9 cellular contexts compared by ENCODE assay signal in the genomic region with DNA sequence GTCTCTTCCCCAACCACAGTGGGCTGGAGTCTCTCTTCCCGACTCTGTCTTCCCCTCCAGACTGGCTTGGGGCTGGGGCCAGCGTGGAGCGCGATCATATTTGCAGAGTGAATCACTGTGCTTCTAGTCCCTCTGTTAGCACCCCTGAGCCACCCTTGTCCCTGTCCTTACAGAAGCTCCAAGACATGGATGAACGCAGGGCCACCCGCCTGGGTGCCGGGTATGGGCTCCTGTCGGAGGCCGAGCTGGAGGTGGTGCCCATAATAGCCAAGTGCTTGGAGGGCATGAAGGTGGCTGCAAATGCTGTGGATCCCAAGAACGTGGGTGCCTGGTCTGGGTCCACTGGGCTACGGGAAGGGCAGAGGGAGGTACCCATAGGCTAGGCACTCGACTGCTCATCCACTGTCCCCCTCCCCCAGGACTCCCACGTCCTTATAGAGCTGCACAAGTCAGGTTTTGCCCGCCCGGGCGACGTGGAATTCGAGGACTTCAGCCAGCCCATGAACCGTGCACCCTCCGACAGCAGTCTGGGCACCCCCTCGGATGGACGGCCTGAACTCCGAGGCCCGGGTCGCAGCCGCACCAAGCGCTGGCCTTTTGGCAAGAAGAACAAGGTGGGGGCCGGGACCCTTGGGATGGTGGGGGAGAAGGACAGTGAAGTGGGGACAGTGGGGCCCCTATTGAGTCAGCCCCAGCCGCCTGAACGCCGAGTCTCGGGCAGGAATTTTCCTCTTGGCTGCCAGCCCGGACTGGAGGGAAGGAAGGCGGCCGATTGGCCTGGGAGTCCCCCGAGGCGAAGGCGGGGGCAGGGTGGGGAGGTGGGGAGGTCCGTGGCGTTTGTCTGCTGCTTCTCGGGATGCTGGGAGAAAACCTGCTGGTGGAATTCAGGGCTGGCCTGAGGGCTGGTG. TPM values are rescaled to one million over a fixed set of nuclear protein-coding genes. Genes with fewer than 3 reads are reported as not detected.
DNase-seq lines count a peak whose midpoint lies in the region; ATAC-seq, FAIRE-seq and TF ChIP-seq lines count a peak whose summit lies in the region.
"Had no signal": no experiment of that assay in that cellular context is flagged by ENCODE, and none has a peak within 500 bp of the region (broad histone marks: within the 10 kb centered on the region; RNA-seq: fewer than 3 reads in every experiment).

No MANE protein-coding gene starts in this region.

- H3K4me3 ChIP-seq in adrenal gland: peak overlapping the region in 1 of 4 donors; percentile 15
- H3K4me3 ChIP-seq in right cardiac atrium (ENCODE audit: low read length): no peak overlapping the region
- H3K4me3 ChIP-seq in skeletal muscle satellite cell (ENCODE audit: low read length): peak overlapping the region; percentile 54
- no peak overlapping the region for H3K4me3 ChIP-seq in naive thymus-derived CD4-positive, alpha-beta T cell (ENCODE audit: low read length)

- no peak for FAIRE-seq in H54 (lab: Jason Lieb, UNC)

- peak overlapping the region in 4 of 9 donors; percentile 11 to 75 (median 44) for H3K27ac Mint-ChIP-seq in naive thymus-derived CD4-positive, alpha-beta T cell
- H3K27ac Mint-ChIP-seq in activated CD8-positive, alpha-beta T cell treated with anti-CD3 and anti-CD28 coated beads, Interleukin-2, amount 10 ng/mL, durations not matched to agents 7 days and 5 days: no peak overlapping the region

- H3K4me1 Mint-ChIP-seq in naive thymus-derived CD4-positive, alpha-beta T cell: peaks cover 2 to 15% (median 7%) of the 10 kb centered on the region in 7 donors
- H3K4me1 Mint-ChIP-seq in activated CD8-positive, alpha-beta T cell treated with anti-CD3 and anti-CD28 coated beads, Interleukin-2, amount 10 ng/mL, durations not matched to agents 7 days and 5 days (ENCODE audit: low read depth): peaks cover 6% of the 10 kb centered on the region

- POLR2A ChIA-PET in naive thymus-derived CD4-positive, alpha-beta T cell (lab: Charles Lee): interaction anchor here (0.5 kb wide), 1 partner anchor 147 kb away, joined by 3 read pairs; no protein-coding TSS in a partner anchor
- POLR2A ChIA-PET in activated CD8-positive, alpha-beta T cell treated with anti-CD3 and anti-CD28 coated beads, Interleukin-2, amount 10 ng/mL, durations not matched to agents 7 days and 5 days (lab: Charles Lee): interaction anchor here (0.6 kb wide), 1 partner anchor 1122 kb away, joined by 3 read pairs; a partner anchor contains a TSS

- H3K9me3 Mint-ChIP-seq in naive thymus-derived CD4-positive, alpha-beta T cell: no peaks in the 10 kb centered on the region
- no peaks in the 10 kb centered on the region for H3K9me3 Mint-ChIP-seq in activated CD8-positive, alpha-beta T cell treated with anti-CD3 and anti-CD28 coated beads, Interleukin-2, amount 10 ng/mL, durations not matched to agents 7 days and 5 days (ENCODE audit: insufficient read depth)

- no peak for TF ChIP-seq POLR2A in H54 (IDR thresholded peaks at IDR 0.05; ENCODE audit: low read depth, low read length)
- peak in 1 of 2 donors; percentile 33 for TF ChIP-seq POLR2A in adrenal gland (IDR thresholded peaks at IDR 0.05)

- H3K4me1 ChIP-seq in adrenal gland (replicated peaks in 1 of 2) (peaks cover 25 to 35% of the 10 kb centered on the region in 2 donors), right cardiac atrium (ENCODE audit: control insufficient read depth, insufficient read depth, low read length) (peaks cover 11% of the 10 kb centered on the region), skeletal muscle satellite cell (ENCODE audit: control insufficient read depth, insufficient read depth, low read length) (peaks cover 29% of the 10 kb centered on the region)
- H3K4me1 ChIP-seq in naive thymus-derived CD4-positive, alpha-beta T cell (ENCODE audit: control insufficient read depth in 2 of 2, insufficient read depth in 2 of 2, low read length in 2 of 2): peaks cover 6 to 9% of the 10 kb centered on the region in 2 donors

- no peak overlapping the region for H3K4me3 Mint-ChIP-seq in naive thymus-derived CD4-positive, alpha-beta T cell
- no peak overlapping the region for H3K4me3 Mint-ChIP-seq in activated CD8-positive, alpha-beta T cell treated with anti-CD3 and anti-CD28 coated beads, Interleukin-2, amount 10 ng/mL, durations not matched to agents 7 days and 5 days

- H3K27me3 ChIP-seq in adrenal gland (no peaks in the 10 kb centered on the region), right cardiac atrium (ENCODE audit: control insufficient read depth, insufficient read depth) (no peaks in the 10 kb centered on the region), skeletal muscle satellite cell (ENCODE audit: control insufficient read depth, insufficient read depth, low read length) (no peaks in the 10 kb centered on the region)
- no peaks in the 10 kb centered on the region for H3K27me3 ChIP-seq in naive thymus-derived CD4-positive, alpha-beta T cell (ENCODE audit: control insufficient read depth in 2 of 2, insufficient read depth in 2 of 2, low read length in 2 of 2)

- no peaks in the 10 kb centered on the region for H3K27me3 Mint-ChIP-seq in naive thymus-derived CD4-positive, alpha-beta T cell
- H3K27me3 Mint-ChIP-seq in activated CD8-positive, alpha-beta T cell treated with anti-CD3 and anti-CD28 coated beads, Interleukin-2, amount 10 ng/mL, durations not matched to agents 7 days and 5 days (ENCODE audit: low read depth): no peaks in the 10 kb centered on the region

- intact Hi-C loops in adrenal gland (cut with DNase I) (loop anchor here in 1 of 2 donors (10.0 kb wide), 1 partner anchor 120 kb away; no protein-coding TSS in a partner anchor), right cardiac atrium (cut with DNase I) (no loop called here)
- intact Hi-C loops in naive thymus-derived CD4-positive, alpha-beta T cell (cut with micrococcal nuclease): no loop called here

- DNase-seq in H54 (ENCODE audit: insufficient read length, low spot score) (peak; percentile 90), adrenal gland (peak; percentile 85 to 96 (median 95)), right cardiac atrium (peak; percentile 93 to 96 (median 95))
- no peak for DNase-seq in naive thymus-derived CD4-positive, alpha-beta T cell
- DNase-seq in activated CD8-positive, alpha-beta T cell treated with anti-CD3 and anti-CD28 coated beads, Interleukin-2, amount 10 ng/mL, durations not matched to agents 7 days and 5 days: no peak
- no peak for DNase-seq in stimulated activated CD4-positive, alpha-beta T cell treated with anti-CD3 and anti-CD28 coated beads, Interleukin-1b, Interleukin-23, amount 100 ng/mL, for 48 hours

- H3K9me3 ChIP-seq in adrenal gland (replicated peaks in 1 of 3) (no peaks in the 10 kb centered on the region), right cardiac atrium (ENCODE audit: control insufficient read depth, low read length) (no peaks in the 10 kb centered on the region), skeletal muscle satellite cell (replicated peaks; ENCODE audit: low read length) (no peaks in the 10 kb centered on the region)
- no peaks in the 10 kb centered on the region for H3K9me3 ChIP-seq in naive thymus-derived CD4-positive, alpha-beta T cell (ENCODE audit: control insufficient read depth in 2 of 3, low read length in 3 of 3)

- ATAC-seq in right cardiac atrium (peak; percentile 84 to 86), HG03097 (IDR thresholded peaks at IDR 0.05; ENCODE audit: low FRiP score, unreplicated experiment) (no peak)
- no peak for ATAC-seq in naive thymus-derived CD4-positive, alpha-beta T cell
- ATAC-seq in activated CD8-positive, alpha-beta T cell treated with anti-CD3 and anti-CD28 coated beads, Interleukin-2, amount 10 ng/mL, durations not matched to agents 7 days and 5 days: no peak

- CTCF ChIA-PET in naive thymus-derived CD4-positive, alpha-beta T cell (lab: Charles Lee): no interaction called here
- CTCF ChIA-PET in activated CD8-positive, alpha-beta T cell treated with anti-CD3 and anti-CD28 coated beads, Interleukin-2, amount 10 ng/mL, durations not matched to agents 7 days and 5 days (lab: Charles Lee): no interaction called here

- H3K36me3 ChIP-seq in adrenal gland (replicated peaks in 1 of 2): peaks cover 0 to 52% of the 10 kb centered on the region in 2 donors
- peaks cover 56% of the 10 kb centered on the region for H3K36me3 ChIP-seq in skeletal muscle satellite cell (ENCODE audit: insufficient read depth, low read length)
- H3K36me3 ChIP-seq in naive thymus-derived CD4-positive, alpha-beta T cell (ENCODE audit: control insufficient read depth in 2 of 3, insufficient read depth in 3 of 3, low read length in 3 of 3): peaks cover 0 to 36% (median 0%) of the 10 kb centered on the region in 3 experiments

- H3K9ac ChIP-seq in skeletal muscle satellite cell (ENCODE audit: low read depth, low read length): peak overlapping the region; percentile 33
- H3K9ac ChIP-seq: KMS-11 had no signal

- 25 to 37% (median 29%) methylated on average over 9 to 41 of the region's 41 CpGs for WGBS in adrenal gland, 4 donors
- WGBS in right cardiac atrium: 19% methylated on average over 41 of the region's 41 CpGs

- H3K27ac ChIP-seq in adrenal gland: peak overlapping the region; percentile 45 to 95 (median 76)
- peak overlapping the region; percentile 87 for H3K27ac ChIP-seq in right cardiac atrium (ENCODE audit: low read length)
- H3K27ac ChIP-seq in naive thymus-derived CD4-positive, alpha-beta T cell (ENCODE audit: low read depth, low read length): no peak overlapping the region
- H3K27ac ChIP-seq: KMS-11 had no signal

- H3K36me3 Mint-ChIP-seq in naive thymus-derived CD4-positive, alpha-beta T cell: peaks cover 4 to 18% (median 8%) of the 10 kb centered on the region in 5 donors
- peaks cover 35% of the 10 kb centered on the region for H3K36me3 Mint-ChIP-seq in activated CD8-positive, alpha-beta T cell treated with anti-CD3 and anti-CD28 coated beads, Interleukin-2, amount 10 ng/mL, durations not matched to agents 7 days and 5 days (ENCODE audit: low read depth)

- peak overlapping the region; percentile 75 for H3K4me2 ChIP-seq in skeletal muscle satellite cell (ENCODE audit: low read length)
- H3K4me2 ChIP-seq: KMS-11 had no signal

- TF ChIP-seq CTCF in adrenal gland (IDR thresholded peaks at IDR 0.05): peak in 2 of 6 experiments; percentile 11 to 17

RNA-seq across cellular contexts. Expression of a gene that starts 5.2 kb away (rescaled TPM):
- total RNA-seq in adrenal gland (10 to 100 TPM; 35.4 to 99.9 (median 74.8) TPM), right cardiac atrium (10 to 100 TPM; 68.8 to 89.5 (median 78.8) TPM)
- polyA plus RNA-seq in adrenal gland (100 to 1,000 TPM in 2 of 3 donors, 10 to 100 TPM in 1; 33.5 to 425 (median 228) TPM), right cardiac atrium (92.6 TPM)
- 41.6 and 44.6 TPM in 2 replicates for total RNA-seq in skeletal muscle satellite cell (2012; rRNA removed)
- 10 to 100 TPM in 1 of 5 experiments, 1 to 10 TPM in 4; 2.9 to 17.4 (median 5.4) TPM for total RNA-seq in naive thymus-derived CD4-positive, alpha-beta T cell
- polyA plus RNA-seq in naive thymus-derived CD4-positive, alpha-beta T cell: 1 to 10 TPM in 1 of 2 donors, under 1 TPM in 1; 0.74 to 1.8 TPM
- 10 to 100 TPM; 13.9 to 15.2 TPM for total RNA-seq in activated CD8-positive, alpha-beta T cell treated with anti-CD3 and anti-CD28 coated beads, Interleukin-2, amount 10 ng/mL, durations not matched to agents 7 days and 5 days

RNA-seq across cellular contexts. Expression of a gene that starts 7.3 kb away (rescaled TPM):
- total RNA-seq in adrenal gland: 100 to 1,000 TPM in 7 of 8 donors, 10 to 100 TPM in 1; 86.1 to 168 (median 123) TPM
- polyA plus RNA-seq in adrenal gland: 100 to 1,000 TPM in 2 of 3 donors, 10 to 100 TPM in 1; 70.8 to 193 (median 189) TPM
- 10 to 100 TPM; 28.2 to 38.4 (median 33.0) TPM for total RNA-seq in right cardiac atrium
- polyA plus RNA-seq in right cardiac atrium: 36.8 TPM
- 31.2 and 33.2 TPM in 2 replicates for total RNA-seq in skeletal muscle satellite cell (2012; rRNA removed)
- total RNA-seq in naive thymus-derived CD4-positive, alpha-beta T cell: 10 to 100 TPM; 36.1 to 81.6 (median 61.9) TPM
- 10 to 100 TPM; 70.6 to 96.5 TPM for polyA plus RNA-seq in naive thymus-derived CD4-positive, alpha-beta T cell
- 10 to 100 TPM; 76.7 to 85.6 TPM for total RNA-seq in activated CD8-positive, alpha-beta T cell treated with anti-CD3 and anti-CD28 coated beads, Interleukin-2, amount 10 ng/mL, durations not matched to agents 7 days and 5 days

RNA-seq across cellular contexts. Expression of a gene that starts 22.6 kb away (rescaled TPM):
- 1 to 10 TPM in 1 of 8 donors, under 1 TPM in 5, not detected in 2; 0.24 to 1.7 (median 0.44) TPM for total RNA-seq in adrenal gland
- under 1 TPM; 0.22 to 0.64 (median 0.40) TPM for polyA plus RNA-seq in adrenal gland
- total RNA-seq in right cardiac atrium: under 1 TPM in 2 of 4 donors, not detected in 2; 0.09 to 0.25 TPM
- polyA plus RNA-seq in right cardiac atrium: 0.54 TPM
- total RNA-seq in skeletal muscle satellite cell (2012; rRNA removed): not detected in 2 replicates
- total RNA-seq in naive thymus-derived CD4-positive, alpha-beta T cell: 10 to 100 TPM; 27.9 to 64.7 (median 57.4) TPM
- 10 to 100 TPM; 35.2 to 60.4 TPM for polyA plus RNA-seq in naive thymus-derived CD4-positive, alpha-beta T cell
- 10 to 100 TPM; 28.2 to 28.5 TPM for total RNA-seq in activated CD8-positive, alpha-beta T cell treated with anti-CD3 and anti-CD28 coated beads, Interleukin-2, amount 10 ng/mL, durations not matched to agents 7 days and 5 days

RNA-seq across cellular contexts. Expression of a gene that starts 24.2 kb away (rescaled TPM):
- total RNA-seq in adrenal gland (1,000 to 10,000 TPM; 1,565 to 5,179 (median 2,192) TPM), right cardiac atrium (100 to 1,000 TPM; 136 to 537 (median 382) TPM)
- polyA plus RNA-seq in adrenal gland (1,000 to 10,000 TPM; 1,199 to 4,143 (median 3,889) TPM), right cardiac atrium (273 TPM)
- 3.0 and 29.9 TPM in 2 replicates for total RNA-seq in skeletal muscle satellite cell (2012; rRNA removed)
- total RNA-seq in naive thymus-derived CD4-positive, alpha-beta T cell: 1 to 10 TPM in 3 of 5 experiments, under 1 TPM in 2; 0.57 to 3.7 (median 1.8) TPM
- polyA plus RNA-seq in naive thymus-derived CD4-positive, alpha-beta T cell: not detected
- total RNA-seq in activated CD8-positive, alpha-beta T cell treated with anti-CD3 and anti-CD28 coated beads, Interleukin-2, amount 10 ng/mL, durations not matched to agents 7 days and 5 days: 1 to 10 TPM in 1 of 2 experiments, under 1 TPM in 1; 0.52 to 1.2 TPM

RNA-seq across cellular contexts. Expression of a gene that starts 27.9 kb away (rescaled TPM):
- total RNA-seq in adrenal gland (10 to 100 TPM in 4 of 8 donors, 1 to 10 TPM in 4; 4.5 to 21.1 (median 10.1) TPM), right cardiac atrium (1 to 10 TPM; 2.0 to 3.7 (median 3.4) TPM)
- polyA plus RNA-seq in adrenal gland (10 to 100 TPM in 1 of 3 donors, 1 to 10 TPM in 2; 2.4 to 13.7 (median 4.7) TPM), right cardiac atrium (0.84 TPM)
- not detected in 2 replicates for total RNA-seq in skeletal muscle satellite cell (2012; rRNA removed)
- total RNA-seq in naive thymus-derived CD4-positive, alpha-beta T cell: 100 to 1,000 TPM in 3 of 5 experiments, 10 to 100 TPM in 2; 90.5 to 132 (median 115) TPM
- polyA plus RNA-seq in naive thymus-derived CD4-positive, alpha-beta T cell: 10 to 100 TPM; 26.2 to 41.4 TPM
- total RNA-seq in activated CD8-positive, alpha-beta T cell treated with anti-CD3 and anti-CD28 coated beads, Interleukin-2, amount 10 ng/mL, durations not matched to agents 7 days and 5 days: 100 to 1,000 TPM; 122 to 125 TPM

Comparison
In these comparisons a context has a peak if more than half of its experiments do, and no peak if none do; other contexts are left out.
1. DNase-seq: peak in H54 (single experiment), adrenal gland (7 of 7) and right cardiac atrium (3 of 3); none in naive thymus-derived CD4-positive, alpha-beta T cell (0 of 9), activated CD8-positive, alpha-beta T cell treated with anti-CD3 and anti-CD28 coated beads, Interleukin-2, amount 10 ng/mL, durations not matched to agents 7 days and 5 days (single experiment) and stimulated activated CD4-positive, alpha-beta T cell treated with anti-CD3 and anti-CD28 coated beads, Interleukin-1b, Interleukin-23, amount 100 ng/mL, for 48 hours (single experiment).
2. ATAC-seq: peak in right cardiac atrium (2 of 2); none in HG03097 (single experiment), naive thymus-derived CD4-positive, alpha-beta T cell (single experiment) and activated CD8-positive, alpha-beta T cell treated with anti-CD3 and anti-CD28 coated beads, Interleukin-2, amount 10 ng/mL, durations not matched to agents 7 days and 5 days (single experiment).
3. RNA of a gene that starts 22.6 kb away (total RNA-seq): 27.9 to 64.7 TPM in naive thymus-derived CD4-positive, alpha-beta T cell and 28.2 to 28.5 TPM in activated CD8-positive, alpha-beta T cell treated with anti-CD3 and anti-CD28 coated beads, Interleukin-2, amount 10 ng/mL, durations not matched to agents 7 days and 5 days; 0.24 to 1.7 TPM in adrenal gland and 0.09 to 0.25 TPM in right cardiac atrium; every median in the first group is over 10 times any median in the second.